In genomic region chr1:245704765-245705164, GRCh38 we compare ENCODE assay signal across 14 cellular contexts.
DNase-seq lines count a peak whose midpoint lies in the region; TF ChIP-seq lines count a peak whose summit lies in the region.
"Had no signal": no experiment of that assay in that cellular context is flagged by ENCODE, and none has a peak within 500 bp of the region (broad histone marks: within the 10 kb centered on the region; RNA-seq: fewer than 3 reads in every experiment).

No MANE protein-coding gene starts in this region.

- no peak overlapping the region for H3K27ac ChIP-seq in brain microvascular endothelial cell

- DNase-seq in EL (peak; percentile 60), M059J (ENCODE audit: low read depth) (peak; percentile 87), brain microvascular endothelial cell (peak; percentile 37), mesenteric fat pad (ENCODE audit: low spot score) (peak; percentile 62), SHP77 (lab: John Stamatoyannopoulos, UW) (no peak), NCI-H510A (lab: John Stamatoyannopoulos, UW) (no peak), NCI-H1105 treated with DMSO at 0.1 percent for 48 hours (lab: John Stamatoyannopoulos, UW) (no peak)
- no peak for DNase-seq in activated CD4-positive, alpha-beta T cell treated with anti-CD3 and anti-CD28 coated beads, Interleukin-2, amount 50 U/mL, for 4 hours
- DNase-seq: activated T-cell treated with anti-CD3 and anti-CD28 coated beads, Interleukin-2, amount 50 U/mL, for 1 hour; NCI-H1092 treated with DMSO at 0.1 percent for 48 hours; nephron progenitor cell; NK-92 treated with Interleukin-12 subunit alpha and Interleukin-12 subunit beta, amount 100 ng/mL, for 24 hours; SIG-M5; stimulated activated CD4-positive, alpha-beta T cell treated with anti-CD3 and anti-CD28 coated beads, Interleukin-1b, Interleukin-23, amount 100 ng/mL, for 48 hours had no signal

- no peaks in the 10 kb centered on the region for H3K36me3 ChIP-seq in brain microvascular endothelial cell (replicated peaks)

- peak; percentile 27 for TF ChIP-seq CTCF in brain microvascular endothelial cell (IDR thresholded peaks at IDR 0.05; ENCODE audit: low read depth, low read length, missing control alignments)

- in situ Hi-C loops in brain microvascular endothelial cell (cut with HindIII; ENCODE audit: low pct_ligation_motif_present, low sequenced_read_pairs): no loop called here

- H3K27me3 ChIP-seq in brain microvascular endothelial cell (replicated peaks): no peaks in the 10 kb centered on the region

- no peak overlapping the region for H3K4me3 ChIP-seq in brain microvascular endothelial cell (ENCODE audit: low read depth, low read length)

Comparison
In these comparisons a context has a peak if more than half of its experiments do, and no peak if none do; other contexts are left out.
1. DNase-seq: peak in EL (single experiment), M059J (single experiment), brain microvascular endothelial cell (single experiment) and mesenteric fat pad (single experiment); none in SHP77 (0 of 2), NCI-H510A (single experiment), activated CD4-positive, alpha-beta T cell treated with anti-CD3 and anti-CD28 coated beads, Interleukin-2, amount 50 U/mL, for 4 hours (0 of 2) and NCI-H1105 treated with DMSO at 0.1 percent for 48 hours (single experiment).